ENCODE assay signal across 26 cellular contexts in the genomic region with DNA sequence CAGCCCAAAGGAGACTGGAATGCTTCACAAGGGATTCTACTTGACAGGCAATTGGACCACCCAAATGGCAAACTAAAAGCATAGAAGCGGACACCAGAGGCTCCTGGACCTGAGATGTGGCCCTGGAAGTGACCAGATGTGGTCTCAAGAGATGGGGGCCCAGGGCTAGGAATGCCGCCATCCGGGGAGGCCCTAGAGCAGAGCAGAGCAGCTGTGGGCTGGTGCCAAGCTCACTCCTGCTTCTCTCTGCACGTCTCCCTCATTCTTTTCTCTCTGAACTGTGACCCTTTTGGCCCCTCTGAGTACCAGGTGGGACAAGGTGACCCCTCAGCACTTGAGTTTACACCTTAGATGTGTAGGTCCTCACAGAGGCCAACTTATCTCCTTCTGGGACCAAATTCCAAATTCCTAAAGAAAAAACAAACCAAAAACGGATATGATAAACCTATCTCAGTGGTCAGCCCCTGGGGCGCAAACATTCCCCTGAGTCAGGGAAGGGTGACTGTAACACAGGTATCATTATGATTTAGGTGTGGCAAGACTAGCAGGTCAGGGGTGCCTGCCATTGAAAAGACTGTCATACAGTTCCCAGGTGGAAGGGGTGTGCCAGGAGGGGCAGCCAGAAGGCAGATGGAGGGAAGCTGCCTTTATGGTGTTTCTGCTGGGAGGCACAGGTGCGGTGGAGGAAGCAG. TPM values are rescaled to one million over a fixed set of nuclear protein-coding genes. Genes with fewer than 3 reads are reported as not detected.
DNase-seq lines count a peak whose midpoint lies in the region; ATAC-seq and TF ChIP-seq lines count a peak whose summit lies in the region.
"Had no signal": no experiment of that assay in that cellular context is flagged by ENCODE, and none has a peak within 500 bp of the region (broad histone marks: within the 10 kb centered on the region; RNA-seq: fewer than 3 reads in every experiment).

No MANE protein-coding gene starts in this region.

- no peaks in the 10 kb centered on the region for H3K36me3 Mint-ChIP-seq in Calu3 (ENCODE audit: insufficient read depth, unreplicated experiment)
- H3K36me3 Mint-ChIP-seq: stimulated activated naive B cell treated with anti-CD40 and anti-IgM and Interleukin-4, amounts not matched to agents 10 μg/mL and 1 μg/mL and 100 μg/mL, for 72 hours had no signal

- H3K4me1 Mint-ChIP-seq in Calu3 (ENCODE audit: low read depth, unreplicated experiment) = peaks cover 11% of the 10 kb centered on the region

- H3K4me3 ChIP-seq in PC-3 (ENCODE audit: low read length) (no peak overlapping the region), parathyroid adenoma (ENCODE audit: low read depth, low read length) (no peak overlapping the region), dorsolateral prefrontal cortex (no peak overlapping the region)
- H3K4me3 ChIP-seq: lung, spleen, thoracic aorta had no signal

- no peaks in the 10 kb centered on the region for H3K9me3 Mint-ChIP-seq in Calu3 (ENCODE audit: low read depth, unreplicated experiment)
- H3K9me3 Mint-ChIP-seq: stimulated activated naive B cell treated with anti-CD40 and anti-IgM and Interleukin-4, amounts not matched to agents 10 μg/mL and 1 μg/mL and 100 μg/mL, for 72 hours had no signal

- H3K36me3 ChIP-seq in PC-3 (ENCODE audit: low read depth, low read length) (no peaks in the 10 kb centered on the region), parathyroid adenoma (ENCODE audit: control insufficient read depth, insufficient read depth, low read length) (no peaks in the 10 kb centered on the region)
- H3K36me3 ChIP-seq: thoracic aorta had no signal

- peak; percentile 8 for DNase-seq in Calu3
- peak; percentile 96 for DNase-seq in PC-3
- peak; percentile 76 to 92 for DNase-seq in foreskin keratinocyte
- DNase-seq in NCI-H345 treated with DMSO at 0.1 percent for 48 hours (lab: John Stamatoyannopoulos, UW; ENCODE audit: unreplicated experiment) = no peak
- no peak for DNase-seq in DMS53 (lab: John Stamatoyannopoulos, UW)
- DNase-seq in dorsolateral prefrontal cortex = no peak
- DNase-seq: activated CD4-positive, alpha-beta T cell treated with anti-CD3 and anti-CD28 coated beads, Interleukin-2, amount 50 U/mL, for 48 hours; activated CD4-positive, CD25-positive, alpha-beta regulatory T cell; NCI-H1092; NCI-H2029; NCI-H2227 treated with DMSO at 0.1 percent for 48 hours; NCI-H82; SHP77; spleen; stimulated activated CD4-positive, alpha-beta T cell treated with anti-CD3 and anti-CD28 coated beads, Interleukin-4, amount 100 ng/mL, for 1 hour; stimulated activated naive B cell treated with anti-CD40 and anti-IgM and Interleukin-4, amounts not matched to agents 10 μg/mL and 1 μg/mL and 100 μg/mL, for 72 hours; SW 1271 had no signal

- H3K79me2 ChIP-seq in PC-3 (ENCODE audit: low read length) (no peaks in the 10 kb centered on the region), parathyroid adenoma (no peaks in the 10 kb centered on the region)

- no peak overlapping the region for H3K4me3 Mint-ChIP-seq in Calu3 (ENCODE audit: low read depth, unreplicated experiment)
- H3K4me3 Mint-ChIP-seq: CD14-positive monocyte; stimulated activated naive B cell treated with anti-CD40 and anti-IgM and Interleukin-4, amounts not matched to agents 10 μg/mL and 1 μg/mL and 100 μg/mL, for 72 hours had no signal

- H2AFZ ChIP-seq in PC-3 (ENCODE audit: low read length) = no peak overlapping the region
- H2AFZ ChIP-seq in parathyroid adenoma = peak overlapping the region; percentile 59

- H3K4me2 ChIP-seq in PC-3 (ENCODE audit: low read length) = peak overlapping the region; percentile 68
- H3K4me2 ChIP-seq in parathyroid adenoma (ENCODE audit: low read length) = no peak overlapping the region

- H3K9me2 ChIP-seq in PC-3 (replicated peaks; ENCODE audit: low read length) = no peaks in the 10 kb centered on the region

- no peak overlapping the region for H3K27ac Mint-ChIP-seq in Calu3 (ENCODE audit: unreplicated experiment)
- H3K27ac Mint-ChIP-seq: stimulated activated naive B cell treated with anti-CD40 and anti-IgM and Interleukin-4, amounts not matched to agents 10 μg/mL and 1 μg/mL and 100 μg/mL, for 72 hours had no signal

- POLR2A ChIA-PET in PC-3 (lab: Charles Lee; ENCODE audit: unreplicated experiment) = interaction anchor here (0.6 kb wide), 1 partner anchor 242 kb away, joined by 3 read pairs; no protein-coding TSS in a partner anchor

- no peaks in the 10 kb centered on the region for H3K9me3 ChIP-seq in PC-3 (ENCODE audit: low read length)
- no peaks in the 10 kb centered on the region for H3K9me3 ChIP-seq in parathyroid adenoma (ENCODE audit: control insufficient read depth, low read length)
- H3K9me3 ChIP-seq: spleen, thoracic aorta had no signal

- no peak for TF ChIP-seq CTCF in Calu3 (IDR thresholded peaks at IDR 0.05; ENCODE audit: unreplicated experiment)
- TF ChIP-seq CTCF in PC-3 (conservative IDR thresholded peaks at IDR 0.05; ENCODE audit: low read depth, low read length) = no peak
- no peak for TF ChIP-seq CTCF in foreskin keratinocyte (conservative IDR thresholded peaks at IDR 0.05)
- TF ChIP-seq CTCF in parathyroid adenoma (IDR thresholded peaks at IDR 0.05) = no peak
- TF ChIP-seq CTCF in dorsolateral prefrontal cortex (IDR thresholded peaks at IDR 0.05 in 54 of 56, conservative IDR thresholded peaks at IDR 0.05 in 2 of 56; ENCODE audit: low read depth in 1 of 56, partially characterized antibody in 56 of 56) = no peak

- intact Hi-C loops in Calu3 (cut with micrococcal nuclease; ENCODE audit: unreplicated experiment) = no loop called here
- intact Hi-C loops in PC-3 (cut with micrococcal nuclease) = loop anchor here (1.0 kb wide), 1 partner anchor 14 kb away; no protein-coding TSS in a partner anchor
- intact Hi-C loops in dorsolateral prefrontal cortex (cut with DNase I) = loop anchor here in 1 of 2 donors (10.0 kb wide), 1 partner anchor 570 kb away; no protein-coding TSS in a partner anchor

- H3K4me1 ChIP-seq in PC-3 (ENCODE audit: insufficient read depth, low read length) (peaks cover 47% of the 10 kb centered on the region), foreskin keratinocyte (peaks cover 45% of the 10 kb centered on the region), parathyroid adenoma (peaks cover 42% of the 10 kb centered on the region)

- BruUV-seq in Calu3 (replicated peaks; lab: Mats Ljungman, UMichigan) (no TSS peak), PC-3 (replicated peaks; lab: Mats Ljungman, UMichigan) (no TSS peak)

- no peaks in the 10 kb centered on the region for H3F3A ChIP-seq in PC-3 (ENCODE audit: low read length, unreplicated experiment)

- ATAC-seq in PC-3 (peak; percentile 76), foreskin keratinocyte (peak; percentile 90)
- ATAC-seq: HCT116; stimulated activated naive B cell treated with anti-CD40 and anti-IgM and Interleukin-4, amounts not matched to agents 10 μg/mL and 1 μg/mL and 100 μg/mL, for 72 hours had no signal

- no peaks in the 10 kb centered on the region for H4K20me1 ChIP-seq in PC-3 (ENCODE audit: low read length)

- H3K27me3 ChIP-seq in PC-3 (ENCODE audit: low read length) (no peaks in the 10 kb centered on the region), foreskin keratinocyte (no peaks in the 10 kb centered on the region), parathyroid adenoma (ENCODE audit: control insufficient read depth, insufficient read depth, low read length) (no peaks in the 10 kb centered on the region), dorsolateral prefrontal cortex (no peaks in the 10 kb centered on the region)

- CTCF ChIA-PET in Calu3 (lab: Charles Lee) (no interaction called here), PC-3 (lab: Charles Lee) (no interaction called here)

- H3K27ac ChIP-seq in PC-3 (ENCODE audit: low read length) (peak overlapping the region; percentile 98), foreskin keratinocyte (peak overlapping the region; percentile 95), parathyroid adenoma (peak overlapping the region; percentile 64), dorsolateral prefrontal cortex (no peak overlapping the region)
- H3K27ac ChIP-seq: spleen, thoracic aorta had no signal

- no peaks in the 10 kb centered on the region for H3K27me3 Mint-ChIP-seq in Calu3 (ENCODE audit: unreplicated experiment)

- H3K9ac ChIP-seq in PC-3 (ENCODE audit: low read length) (peak overlapping the region; percentile 82), parathyroid adenoma (no peak overlapping the region)

RNA-seq across cellular contexts. Expression of gene IL1R2, which starts 6.5 kb away (rescaled TPM):
- total RNA-seq in Calu3 (2022) = 0.34 TPM in 1 of 2 replicates, not detected in the other
- 5.6 and 6.0 TPM in 2 replicates for total RNA-seq in PC-3 (2014; rRNA removed)
- 37.9 and 40.7 TPM in 2 replicates for total RNA-seq in foreskin keratinocyte
- polyA plus RNA-seq in foreskin keratinocyte = 36.6 and 44.6 TPM in 2 replicates
- total RNA-seq in dorsolateral prefrontal cortex = 10 to 100 TPM in 6 of 120 experiments, 1 to 10 TPM in 68, under 1 TPM in 15, not detected in 31; 0.43 to 29.0 (median 2.2) TPM
- total RNA-seq: G401, glomerular endothelial cell, LHCN-M2, OCI-LY7 had no signal

Comparison
In these comparisons a context has a peak if more than half of its experiments do, and no peak if none do; other contexts are left out.
1. DNase-seq: peak in Calu3 (single experiment), PC-3 (single experiment) and foreskin keratinocyte (2 of 2); none in NCI-H345 treated with DMSO at 0.1 percent for 48 hours (single experiment), DMS53 (single experiment) and dorsolateral prefrontal cortex (0 of 10).
2. H3K27ac ChIP-seq: peak in PC-3 (single experiment), foreskin keratinocyte (single experiment) and parathyroid adenoma (single experiment); none in dorsolateral prefrontal cortex (0 of 59).